In the genomic region with DNA sequence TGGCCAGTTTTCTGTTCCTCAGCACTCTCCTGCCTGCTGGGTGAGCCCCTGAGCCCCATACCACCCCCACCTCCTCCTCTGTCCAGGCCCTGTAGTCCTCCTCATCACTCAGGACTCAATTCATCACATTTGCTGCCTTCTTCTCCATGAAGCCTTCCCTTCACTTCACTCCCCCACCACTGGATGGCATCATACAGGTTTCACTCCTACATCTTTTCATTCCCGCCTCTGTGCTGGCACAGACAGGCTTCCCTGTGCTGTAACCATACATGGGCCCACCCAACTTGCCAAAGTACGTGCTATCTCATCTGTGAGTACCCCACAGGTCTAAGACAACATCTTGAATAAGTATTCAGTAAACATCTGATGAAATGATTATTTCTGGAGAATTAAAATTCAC, we compare ENCODE assay signal across 7 cellular contexts. TPM values are rescaled to one million over a fixed set of nuclear protein-coding genes. Genes with fewer than 3 reads are reported as not detected.
DNase-seq lines count a peak whose midpoint lies in the region; ATAC-seq and TF ChIP-seq lines count a peak whose summit lies in the region.

No MANE protein-coding gene starts in this region.

- H3K9me3 Mint-ChIP-seq in activated naive CD8-positive, alpha-beta T cell treated with anti-CD3 and anti-CD28 coated beads, Interleukin-2, amount 10 ng/mL, durations not matched to agents 7 days and 5 days: no peaks in the 10 kb centered on the region

- H3K4me1 Mint-ChIP-seq in activated naive CD8-positive, alpha-beta T cell treated with anti-CD3 and anti-CD28 coated beads, Interleukin-2, amount 10 ng/mL, durations not matched to agents 7 days and 5 days: peaks cover 20% of the 10 kb centered on the region

- no peak overlapping the region for H3K4me3 Mint-ChIP-seq in activated naive CD8-positive, alpha-beta T cell treated with anti-CD3 and anti-CD28 coated beads, Interleukin-2, amount 10 ng/mL, durations not matched to agents 7 days and 5 days

- H3K27me3 Mint-ChIP-seq in activated naive CD8-positive, alpha-beta T cell treated with anti-CD3 and anti-CD28 coated beads, Interleukin-2, amount 10 ng/mL, durations not matched to agents 7 days and 5 days: no peaks in the 10 kb centered on the region

- H3K36me3 ChIP-seq in left lung: peaks cover 0 to 21% of the 10 kb centered on the region in 2 donors

- DNase-seq in DMS53 (lab: John Stamatoyannopoulos, UW) (peak; percentile 67), left lung (no peak), cerebellar cortex (ENCODE audit: low spot score) (no peak)
- DNase-seq in activated naive CD8-positive, alpha-beta T cell treated with anti-CD3 and anti-CD28 coated beads, Interleukin-2, amount 10 ng/mL, durations not matched to agents 7 days and 5 days: no peak

- intact Hi-C loops in left lung (cut with DNase I): no loop called here

- H3K27ac ChIP-seq in left lung: peak overlapping the region in 1 of 2 donors; percentile 69

- H3K9me3 ChIP-seq in left lung: no peaks in the 10 kb centered on the region

- no peak for ATAC-seq in activated naive CD8-positive, alpha-beta T cell treated with anti-CD3 and anti-CD28 coated beads, Interleukin-2, amount 10 ng/mL, durations not matched to agents 7 days and 5 days (ENCODE audit: low read depth)
- ATAC-seq in left lung (peak; percentile 10), HG02623 (IDR thresholded peaks at IDR 0.05; ENCODE audit: unreplicated experiment) (no peak), GM19452 (IDR thresholded peaks at IDR 0.05; ENCODE audit: unreplicated experiment) (no peak)

- H3K4me1 ChIP-seq in left lung: peaks cover 48 to 86% of the 10 kb centered on the region in 2 donors

- peaks cover 5% of the 10 kb centered on the region for H3K36me3 Mint-ChIP-seq in activated naive CD8-positive, alpha-beta T cell treated with anti-CD3 and anti-CD28 coated beads, Interleukin-2, amount 10 ng/mL, durations not matched to agents 7 days and 5 days

- H3K27ac Mint-ChIP-seq in activated naive CD8-positive, alpha-beta T cell treated with anti-CD3 and anti-CD28 coated beads, Interleukin-2, amount 10 ng/mL, durations not matched to agents 7 days and 5 days: peak overlapping the region; percentile 37

- TF ChIP-seq CTCF in left lung (IDR thresholded peaks at IDR 0.05): peak in 1 of 2 donors; percentile 18

- no peak overlapping the region for H3K4me3 ChIP-seq in left lung

- TF ChIP-seq EP300 in Ishikawa (IDR thresholded peaks at IDR 0.05; ENCODE audit: borderline replicate concordance): no peak

- TF ChIP-seq RAD21 in Ishikawa (IDR thresholded peaks at IDR 0.05; ENCODE audit: low read depth): peak; percentile 51

- POLR2A ChIA-PET in activated naive CD8-positive, alpha-beta T cell treated with anti-CD3 and anti-CD28 coated beads, Interleukin-2, amount 10 ng/mL, durations not matched to agents 7 days and 5 days (lab: Charles Lee): no interaction called here

- no peaks in the 10 kb centered on the region for H3K27me3 ChIP-seq in left lung

TF ChIP-seq in Ishikawa, 13 proteins besides CTCF, POLR2A, EP300 and RAD21:
- no peak for TF ChIP-seq YY1 (IDR thresholded peaks at IDR 0.05; ENCODE audit: low read depth)
- TF ChIP-seq, protein P1, sequence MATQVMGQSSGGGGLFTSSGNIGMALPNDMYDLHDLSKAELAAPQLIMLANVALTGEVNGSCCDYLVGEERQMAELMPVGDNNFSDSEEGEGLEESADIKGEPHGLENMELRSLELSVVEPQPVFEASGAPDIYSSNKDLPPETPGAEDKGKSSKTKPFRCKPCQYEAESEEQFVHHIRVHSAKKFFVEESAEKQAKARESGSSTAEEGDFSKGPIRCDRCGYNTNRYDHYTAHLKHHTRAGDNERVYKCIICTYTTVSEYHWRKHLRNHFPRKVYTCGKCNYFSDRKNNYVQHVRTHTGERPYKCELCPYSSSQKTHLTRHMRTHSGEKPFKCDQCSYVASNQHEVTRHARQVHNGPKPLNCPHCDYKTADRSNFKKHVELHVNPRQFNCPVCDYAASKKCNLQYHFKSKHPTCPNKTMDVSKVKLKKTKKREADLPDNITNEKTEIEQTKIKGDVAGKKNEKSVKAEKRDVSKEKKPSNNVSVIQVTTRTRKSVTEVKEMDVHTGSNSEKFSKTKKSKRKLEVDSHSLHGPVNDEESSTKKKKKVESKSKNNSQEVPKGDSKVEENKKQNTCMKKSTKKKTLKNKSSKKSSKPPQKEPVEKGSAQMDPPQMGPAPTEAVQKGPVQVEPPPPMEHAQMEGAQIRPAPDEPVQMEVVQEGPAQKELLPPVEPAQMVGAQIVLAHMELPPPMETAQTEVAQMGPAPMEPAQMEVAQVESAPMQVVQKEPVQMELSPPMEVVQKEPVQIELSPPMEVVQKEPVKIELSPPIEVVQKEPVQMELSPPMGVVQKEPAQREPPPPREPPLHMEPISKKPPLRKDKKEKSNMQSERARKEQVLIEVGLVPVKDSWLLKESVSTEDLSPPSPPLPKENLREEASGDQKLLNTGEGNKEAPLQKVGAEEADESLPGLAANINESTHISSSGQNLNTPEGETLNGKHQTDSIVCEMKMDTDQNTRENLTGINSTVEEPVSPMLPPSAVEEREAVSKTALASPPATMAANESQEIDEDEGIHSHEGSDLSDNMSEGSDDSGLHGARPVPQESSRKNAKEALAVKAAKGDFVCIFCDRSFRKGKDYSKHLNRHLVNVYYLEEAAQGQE (IDR thresholded peaks at IDR 0.05; ENCODE audit: low read depth): no peak

RNA-seq across cellular contexts. Expression of a gene that starts 56.9 kb away (rescaled TPM):
- under 1 TPM; 0.50 to 0.88 TPM for total RNA-seq in activated naive CD8-positive, alpha-beta T cell treated with anti-CD3 and anti-CD28 coated beads, Interleukin-2, amount 10 ng/mL, durations not matched to agents 7 days and 5 days
- total RNA-seq in left lung: 1 to 10 TPM; 1.4 TPM
